In genomic region chr10:38010150-38010903, GRCh38 we compare ENCODE assay signal across 8 cellular contexts. TPM values are rescaled to one million over a fixed set of nuclear protein-coding genes. Genes with fewer than 3 reads are reported as not detected.
DNase-seq lines count a peak whose midpoint lies in the region; ATAC-seq lines count a peak whose summit lies in the region.

ZNF33A (plus strand) TSS chr10:38010675; CDS start chr10:38012342, 1,667 bp downstream.

- DNase-seq in COLO829 (ENCODE audit: low spot score) (peak; percentile 53), HT-29 (ENCODE audit: low spot score) (peak; percentile 95), memory B cell (ENCODE audit: low spot score in 2 of 2) (peak; percentile 87 to 89)
- DNase-seq in NK-92 treated with Interleukin-12 subunit alpha and Interleukin-12 subunit beta, amount 100 ng/mL, for 24 hours (lab: John Stamatoyannopoulos, UW), result peak; percentile 66
- peak; percentile 77 to 89 for DNase-seq in activated CD8-positive, alpha-beta memory T cell treated with anti-CD3 and anti-CD28 coated beads for 4 hours (ENCODE audit: low read depth in 2 of 2)
- DNase-seq in effector memory CD8-positive, alpha-beta T cell, result peak; percentile 87 to 91 (median 88)
- DNase-seq in stimulated activated CD8-positive, alpha-beta memory T cell treated with anti-CD3 and anti-CD28 coated beads, Interleukin-12 subunit alpha, Interleukin-12 subunit beta, amount 100 ng/mL, for 1 hour (ENCODE audit: low read depth), result peak; percentile 83

- peak within 1 kb of the TSS; percentile 100 for H3K27ac Mint-ChIP-seq in effector memory CD8-positive, alpha-beta T cell
- H3K27ac Mint-ChIP-seq in memory B cell, result peak within 1 kb of the TSS; percentile 100

- H3K4me1 Mint-ChIP-seq in effector memory CD8-positive, alpha-beta T cell (ENCODE audit: low read depth in 2 of 2), result peaks cover 24 to 27% of the 10 kb centered on the region in 2 donors
- peaks cover 16% of the 10 kb centered on the region for H3K4me1 Mint-ChIP-seq in memory B cell

- peak within 1 kb of the TSS; percentile 97 to 98 for H3K4me3 Mint-ChIP-seq in effector memory CD8-positive, alpha-beta T cell
- peak within 1 kb of the TSS; percentile 98 for H3K4me3 Mint-ChIP-seq in memory B cell

- peaks cover 45% of the 10 kb centered on the region for H3K36me3 Mint-ChIP-seq in effector memory CD8-positive, alpha-beta T cell (ENCODE audit: insufficient read depth)
- H3K36me3 Mint-ChIP-seq in memory B cell, result peaks cover 14% of the 10 kb centered on the region

- ATAC-seq in GM21360 (IDR thresholded peaks at IDR 0.05; ENCODE audit: unreplicated experiment), result peak; percentile 87
- peak; percentile 81 for ATAC-seq in effector memory CD8-positive, alpha-beta T cell (replicated peaks)
- ATAC-seq in memory B cell (ENCODE audit: low read depth), result peak; percentile 80

- no peaks in the 10 kb centered on the region for H3K9me3 Mint-ChIP-seq in effector memory CD8-positive, alpha-beta T cell
- H3K9me3 Mint-ChIP-seq in memory B cell, result peaks cover 3% of the 10 kb centered on the region

- no peaks in the 10 kb centered on the region for H3K27me3 Mint-ChIP-seq in effector memory CD8-positive, alpha-beta T cell
- no peaks in the 10 kb centered on the region for H3K27me3 Mint-ChIP-seq in memory B cell

RNA-seq across cellular contexts. Expression of gene ZNF33A, which starts in this region (rescaled TPM):
- total RNA-seq in HT-29 (2014; rRNA removed; shearing (Covaris generic)), result 7.3 and 18.6 TPM in 2 replicates

Comparison
In these comparisons a context has a peak if more than half of its experiments do, and no peak if none do; other contexts are left out.
1. Peak in every context shown above with its lines: DNase-seq and ATAC-seq.